In genomic region chr11:130421697-130422096, GRCh38 we compare ENCODE assay signal across 21 cellular contexts. TPM values are rescaled to one million over a fixed set of nuclear protein-coding genes. Genes with fewer than 3 reads are reported as not detected.
"Had no signal": no experiment of that assay in that cellular context is flagged by ENCODE, and none has a peak within 500 bp of the region (broad histone marks: within the 10 kb centered on the region; RNA-seq: fewer than 3 reads in every experiment).

No MANE protein-coding gene starts in this region.

- H3K9me3 ChIP-seq: left ventricle myocardium inferior, neutrophil, thyroid gland had no signal

- H3K27me3 ChIP-seq: thyroid gland had no signal

- H3K9me3 Mint-ChIP-seq: dendritic cell treated with granulocyte-macrophage colony-stimulating factor and Interleukin-4, amounts not matched to agents 40 ng/mL and 50 ng/mL, for 4 days; endodermal cell; immature natural killer cell; naive thymus-derived CD4-positive, alpha-beta T cell; nephron progenitor cell; type B pancreatic cell had no signal

- H3K36me3 ChIP-seq: cardiac muscle cell, left ventricle myocardium inferior, neutrophil, thyroid gland had no signal

- H3K27ac Mint-ChIP-seq: dendritic cell treated with granulocyte-macrophage colony-stimulating factor and Interleukin-4, amounts not matched to agents 40 ng/mL and 50 ng/mL, for 4 days; endodermal cell; immature natural killer cell; naive thymus-derived CD4-positive, alpha-beta T cell; nephron progenitor cell; type B pancreatic cell had no signal

- ATAC-seq: left cardiac atrium; naive thymus-derived CD4-positive, alpha-beta T cell had no signal

- H3K36me3 Mint-ChIP-seq: immature natural killer cell; naive thymus-derived CD4-positive, alpha-beta T cell; type B pancreatic cell had no signal

- H3K4me3 ChIP-seq: cardiac muscle cell, left ventricle myocardium inferior, skin epidermis, thyroid gland had no signal

- DNase-seq: endodermal cell; erythroblast; immature natural killer cell; left cardiac atrium; left ventricle myocardium inferior; mesendoderm; naive thymus-derived CD4-positive, alpha-beta T cell; nephron progenitor cell; stimulated activated CD4-positive, alpha-beta T cell treated with anti-CD3 and anti-CD28 coated beads, Interleukin-12 subunit alpha, Interleukin-12 subunit beta, amount 100 ng/mL, for 4 hours; stimulated activated naive CD4-positive, alpha-beta T cell; thyroid gland had no signal

- H3K4me3 Mint-ChIP-seq: dendritic cell treated with granulocyte-macrophage colony-stimulating factor and Interleukin-4, amounts not matched to agents 40 ng/mL and 50 ng/mL, for 4 days; endodermal cell; immature natural killer cell; naive thymus-derived CD4-positive, alpha-beta T cell; nephron progenitor cell; type B pancreatic cell had no signal

- H3K27ac ChIP-seq: cardiac muscle cell, left ventricle myocardium inferior, neutrophil, skin epidermis, thyroid gland had no signal

RNA-seq across cellular contexts. Expression of gene ADAMTS8, which starts 6.7 kb away (rescaled TPM):
- total RNA-seq: endothelial cell of umbilical vein; fibroblast of villous mesenchyme; lung microvascular endothelial cell; naive thymus-derived CD4-positive, alpha-beta T cell; pulmonary artery endothelial cell had no signal
- polyA plus RNA-seq: endothelial cell of umbilical vein; keratinocyte; naive thymus-derived CD4-positive, alpha-beta T cell had no signal

RNA-seq across cellular contexts. Expression of gene ADAMTS15, which starts 26.7 kb away (rescaled TPM):
- total RNA-seq: endothelial cell of umbilical vein had no signal
- polyA plus RNA-seq: immature natural killer cell; naive thymus-derived CD4-positive, alpha-beta T cell had no signal
